Comparison of ENCODE assay signal across 8 cellular contexts in genomic region chr4:118968006-118968405, GRCh38.
DNase-seq lines count a peak whose midpoint lies in the region; ATAC-seq and TF ChIP-seq lines count a peak whose summit lies in the region.

No MANE protein-coding gene starts in this region.

- H3K9me3 ChIP-seq in HUES6 (ENCODE audit: control insufficient read depth, insufficient read depth, low read depth, low read length): no peaks in the 10 kb centered on the region

- H3K4me3 ChIP-seq in HUES6 (ENCODE audit: low read depth, low read length) (no peak overlapping the region), skeletal muscle cell (ENCODE audit: low read depth, low read length) (no peak overlapping the region)

- no peaks in the 10 kb centered on the region for H3K9me3 Mint-ChIP-seq in activated naive CD8-positive, alpha-beta T cell treated with anti-CD3 and anti-CD28 coated beads, Interleukin-2, amount 10 ng/mL, durations not matched to agents 7 days and 5 days

- peak; percentile 77 for DNase-seq in GM10266 (ENCODE audit: extremely low spot score)
- peak; percentile 31 for DNase-seq in activated naive CD8-positive, alpha-beta T cell treated with anti-CD3 and anti-CD28 coated beads, Interleukin-2, amount 10 ng/mL, durations not matched to agents 7 days and 5 days
- peak; percentile 45 to 57 for DNase-seq in hippocampal formation (lab: John Stamatoyannopoulos, UW)
- peak; percentile 85 for DNase-seq in skeletal muscle cell (ENCODE audit: low read depth)
- no peak for DNase-seq in NCI-H1930 (lab: John Stamatoyannopoulos, UW)
- DNase-seq in stimulated activated CD4-positive, alpha-beta T cell treated with anti-CD3 and anti-CD28 coated beads, Interleukin-4, amount 100 ng/mL, for 4 hours: no peak

- peaks cover 8% of the 10 kb centered on the region for H3K4me1 Mint-ChIP-seq in activated naive CD8-positive, alpha-beta T cell treated with anti-CD3 and anti-CD28 coated beads, Interleukin-2, amount 10 ng/mL, durations not matched to agents 7 days and 5 days

- H3K36me3 Mint-ChIP-seq in activated naive CD8-positive, alpha-beta T cell treated with anti-CD3 and anti-CD28 coated beads, Interleukin-2, amount 10 ng/mL, durations not matched to agents 7 days and 5 days: peaks cover 2% of the 10 kb centered on the region

- peak overlapping the region; percentile 13 for H3K9ac ChIP-seq in HUES6 (ENCODE audit: low read length)

- TF ChIP-seq CTCF in GM10266 (IDR thresholded peaks at IDR 0.05; ENCODE audit: control insufficient read depth, insufficient read depth, low read depth, missing control alignments): no peak

- peak; percentile 100 for ATAC-seq in GM21717 (IDR thresholded peaks at IDR 0.05; ENCODE audit: unreplicated experiment)
- peak; percentile 96 for ATAC-seq in activated naive CD8-positive, alpha-beta T cell treated with anti-CD3 and anti-CD28 coated beads, Interleukin-2, amount 10 ng/mL, durations not matched to agents 7 days and 5 days (ENCODE audit: low read depth)

- H3K4me3 Mint-ChIP-seq in activated naive CD8-positive, alpha-beta T cell treated with anti-CD3 and anti-CD28 coated beads, Interleukin-2, amount 10 ng/mL, durations not matched to agents 7 days and 5 days: peak overlapping the region; percentile 7

- no peaks in the 10 kb centered on the region for H3K36me3 ChIP-seq in HUES6 (ENCODE audit: control insufficient read depth, insufficient read depth, low read length)

- POLR2A ChIA-PET in activated naive CD8-positive, alpha-beta T cell treated with anti-CD3 and anti-CD28 coated beads, Interleukin-2, amount 10 ng/mL, durations not matched to agents 7 days and 5 days (lab: Charles Lee): interaction anchor here (0.7 kb wide), 1 partner anchor 148 kb away, joined by 6 read pairs; no protein-coding TSS in a partner anchor

- H3K27ac Mint-ChIP-seq in activated naive CD8-positive, alpha-beta T cell treated with anti-CD3 and anti-CD28 coated beads, Interleukin-2, amount 10 ng/mL, durations not matched to agents 7 days and 5 days: peak overlapping the region; percentile 63

- no peaks in the 10 kb centered on the region for H3K27me3 ChIP-seq in HUES6 (ENCODE audit: control insufficient read depth, insufficient read depth, low read length)

- H3K27ac ChIP-seq in HUES6 (ENCODE audit: low read depth, low read length): peak overlapping the region; percentile 44; the same call in 1 of the 2 replicates

- H3K4me1 ChIP-seq in HUES6 (ENCODE audit: control insufficient read depth, insufficient read depth, low read length): peaks cover 23% of the 10 kb centered on the region

- peaks cover 6% of the 10 kb centered on the region for H3K27me3 Mint-ChIP-seq in activated naive CD8-positive, alpha-beta T cell treated with anti-CD3 and anti-CD28 coated beads, Interleukin-2, amount 10 ng/mL, durations not matched to agents 7 days and 5 days

Comparison
In these comparisons a context has a peak if more than half of its experiments do, and no peak if none do; other contexts are left out.
1. DNase-seq: peak in GM10266 (single experiment), activated naive CD8-positive, alpha-beta T cell treated with anti-CD3 and anti-CD28 coated beads, Interleukin-2, amount 10 ng/mL, durations not matched to agents 7 days and 5 days (single experiment), hippocampal formation (2 of 2) and skeletal muscle cell (single experiment); none in NCI-H1930 (0 of 2) and stimulated activated CD4-positive, alpha-beta T cell treated with anti-CD3 and anti-CD28 coated beads, Interleukin-4, amount 100 ng/mL, for 4 hours (0 of 2).